Comparison of ENCODE assay signal across 23 cellular contexts in genomic region chr2:58845011-58845410, GRCh38.
DNase-seq lines count a peak whose midpoint lies in the region; ATAC-seq, FAIRE-seq and TF ChIP-seq lines count a peak whose summit lies in the region.
"Had no signal": no experiment of that assay in that cellular context is flagged by ENCODE, and none has a peak within 500 bp of the region (broad histone marks: within the 10 kb centered on the region; RNA-seq: fewer than 3 reads in every experiment).

No MANE protein-coding gene starts in this region.

- no peak for FAIRE-seq in K562 (lab: Jason Lieb, UNC)
- FAIRE-seq: G401.6, GM18507, H54 had no signal

- H3K27ac Mint-ChIP-seq in T-helper 2 cell treated with Interferon-gamma antibody and Interleukin-4, amounts not matched to agents 5 μg/mL and 100 μg/mL, for 36 hours, result no peak overlapping the region
- no peak overlapping the region for H3K27ac Mint-ChIP-seq in activated T-helper 17 cell treated with anti-CD3 and anti-CD28 coated beads, Interleukin-2, amount 50 U/mL, for 72 hours
- H3K27ac Mint-ChIP-seq: CD4-positive, alpha-beta memory T cell; T-cell had no signal

- no peaks in the 10 kb centered on the region for H3K4me1 Mint-ChIP-seq in T-helper 2 cell treated with Interferon-gamma antibody and Interleukin-4, amounts not matched to agents 5 μg/mL and 100 μg/mL, for 36 hours (ENCODE audit: low read depth)
- no peaks in the 10 kb centered on the region for H3K4me1 Mint-ChIP-seq in activated T-helper 17 cell treated with anti-CD3 and anti-CD28 coated beads, Interleukin-2, amount 50 U/mL, for 72 hours
- H3K4me1 Mint-ChIP-seq: CD4-positive, alpha-beta memory T cell; T-cell had no signal

- no peak for TF ChIP-seq EP300 in K562 (IDR thresholded peaks at IDR 0.05; ENCODE audit: low read length)

- H4K91ac ChIP-seq in IMR-90 (ENCODE audit: insufficient read depth, low read depth, low read length), result no peak overlapping the region

- ATAC-seq in IMR-90 (ENCODE audit: low read depth) (no peak), K562 (no peak), HG03097 (IDR thresholded peaks at IDR 0.05; ENCODE audit: low FRiP score, unreplicated experiment) (no peak)
- no peak for ATAC-seq in activated T-helper 17 cell treated with anti-CD3 and anti-CD28 coated beads, Interleukin-2, amount 50 U/mL, for 72 hours (replicated peaks)
- ATAC-seq: SK-N-SH treated with all-trans-retinoic acid at 6 μM for 48 hours, T-cell had no signal

- H3K27me3 Mint-ChIP-seq in T-helper 2 cell treated with Interferon-gamma antibody and Interleukin-4, amounts not matched to agents 5 μg/mL and 100 μg/mL, for 36 hours (ENCODE audit: low read depth), result no peaks in the 10 kb centered on the region
- peaks cover 3% of the 10 kb centered on the region for H3K27me3 Mint-ChIP-seq in activated T-helper 17 cell treated with anti-CD3 and anti-CD28 coated beads, Interleukin-2, amount 50 U/mL, for 72 hours
- H3K27me3 Mint-ChIP-seq: CD4-positive, alpha-beta memory T cell; T-cell had no signal

- H3K79me1 ChIP-seq in IMR-90 (ENCODE audit: low read depth in 1 of 2, low read length in 2 of 2), result no peaks in the 10 kb centered on the region

- H3K36me3 ChIP-seq in IMR-90 (ENCODE audit: control insufficient read depth, insufficient read depth, low read length), result no peaks in the 10 kb centered on the region
- no peaks in the 10 kb centered on the region for H3K36me3 ChIP-seq in K562 (ENCODE audit: control insufficient read depth, insufficient read depth, low read length)
- H3K36me3 ChIP-seq: BLaER1 treated with 17β-estradiol and CSF1 and Interleukin-3, amounts not matched to agents 10 nM and 100 nM; MG63 had no signal

- H4K8ac ChIP-seq in IMR-90 (ENCODE audit: low read depth in 2 of 2, low read length in 2 of 2), result no peak overlapping the region

- no peak overlapping the region for H2BK120ac ChIP-seq in IMR-90 (ENCODE audit: low read depth, low read length)

- H4K20me1 ChIP-seq in IMR-90 (ENCODE audit: insufficient read depth, low read length) (no peaks in the 10 kb centered on the region), K562 (replicated peaks; ENCODE audit: control insufficient read depth, insufficient read depth, low read length) (no peaks in the 10 kb centered on the region)
- H4K20me1 ChIP-seq: BLaER1 treated with 17β-estradiol and CSF1 and Interleukin-3, amounts not matched to agents 10 nM and 100 nM had no signal

- in situ Hi-C loops in IMR-90 (cut with MboI; ENCODE audit: low sequenced_read_pairs), result no loop called here
- in situ Hi-C loops in K562 (cut with MboI), result no loop called here

- H3K9ac ChIP-seq in IMR-90 (ENCODE audit: low read depth, low read length) (no peak overlapping the region), K562 (ENCODE audit: insufficient read depth in 1 of 2, low read depth in 2 of 2, low read length in 2 of 2) (no peak overlapping the region)
- H3K9ac ChIP-seq: BLaER1 treated with 17β-estradiol and CSF1 and Interleukin-3, amounts not matched to agents 10 nM and 100 nM had no signal

- no peaks in the 10 kb centered on the region for H3K9me1 ChIP-seq in IMR-90 (ENCODE audit: insufficient read depth, low read length)
- H3K9me1 ChIP-seq in K562 (ENCODE audit: control insufficient read depth, insufficient read depth, low read length), result no peaks in the 10 kb centered on the region

- DNase-seq in NCI-H1417 (lab: John Stamatoyannopoulos, UW) (peak in 2 of 3 experiments; percentile 19), NCI-H1417 treated with DMSO at 0.1 percent for 48 hours (lab: John Stamatoyannopoulos, UW) (no peak), IMR-90 (no peak), NCI-H345 (lab: John Stamatoyannopoulos, UW) (peak; percentile 76), K562 (ENCODE audit: extremely low read depth in 1 of 4, low spot score in 3 of 4) (no peak)
- no peak for DNase-seq in T-helper 2 cell treated with Interferon-gamma antibody and Interleukin-4, amounts not matched to agents 5 μg/mL and 100 μg/mL, for 36 hours (ENCODE audit: low spot score)
- DNase-seq: CD4-positive, alpha-beta memory T cell; MG63; NCI-H1092; NCI-H1694; NCI-H69; NK-92 treated with Interleukin-12 subunit alpha and Interleukin-12 subunit beta, amount 100 ng/mL, for 24 hours; SIG-M5; T-cell had no signal

- TF ChIP-seq POLR2A in IMR-90 (IDR thresholded peaks at IDR 0.05; ENCODE audit: low read depth, low read length) (no peak), K562 (conservative IDR thresholded peaks at IDR 0.05) (no peak)

- H4K5ac ChIP-seq in IMR-90 (ENCODE audit: low read depth, low read length), result no peak overlapping the region

- no peak overlapping the region for H2BK15ac ChIP-seq in IMR-90 (ENCODE audit: low read depth, low read length)

- H2AFZ ChIP-seq in IMR-90 (replicated peaks; ENCODE audit: low read length, poor library complexity), result no peak overlapping the region
- no peak overlapping the region for H2AFZ ChIP-seq in K562 (ENCODE audit: low read depth, low read length)

- POLR2A ChIA-PET in IMR-90 (lab: Charles Lee; ENCODE audit: unreplicated experiment), result no interaction called here
- POLR2A ChIA-PET in K562 (lab: Yijun Ruan, JAX), result no interaction called here

- CTCF ChIA-PET in IMR-90 (lab: Yijun Ruan, JAX) (no interaction called here), K562 (lab: Yijun Ruan, JAX; ENCODE audit: low intra/inter-chr PET ratio) (no interaction called here)

- no peak overlapping the region for H3K4me3 Mint-ChIP-seq in T-helper 2 cell treated with Interferon-gamma antibody and Interleukin-4, amounts not matched to agents 5 μg/mL and 100 μg/mL, for 36 hours
- no peak overlapping the region for H3K4me3 Mint-ChIP-seq in activated T-helper 17 cell treated with anti-CD3 and anti-CD28 coated beads, Interleukin-2, amount 50 U/mL, for 72 hours
- H3K4me3 Mint-ChIP-seq: CD4-positive, alpha-beta memory T cell; T-cell had no signal

- dilution Hi-C loops in IMR-90 (cut with HindIII; ENCODE audit: low sequenced_read_pairs, unreplicated experiment), result no loop called here

- H3K4me3 ChIP-seq in IMR-90 (ENCODE audit: insufficient read depth, low read depth, low read length) (no peak overlapping the region), K562 (no peak overlapping the region)
- H3K4me3 ChIP-seq: BLaER1 treated with 17β-estradiol and CSF1 and Interleukin-3, amounts not matched to agents 10 nM and 100 nM; MG63 had no signal

- no peak overlapping the region for H3K4ac ChIP-seq in IMR-90 (ENCODE audit: low read depth, low read length)

- H3K27me3 ChIP-seq in IMR-90 (ENCODE audit: control insufficient read depth, insufficient read depth, low read length), result no peaks in the 10 kb centered on the region
- no peaks in the 10 kb centered on the region for H3K27me3 ChIP-seq in K562 (ENCODE audit: control insufficient read depth in 2 of 2, insufficient read depth in 2 of 2, low read length in 2 of 2)
- H3K27me3 ChIP-seq: BLaER1 treated with 17β-estradiol and CSF1 and Interleukin-3, amounts not matched to agents 10 nM and 100 nM; MG63 had no signal

- no peak overlapping the region for H3K4me2 ChIP-seq in IMR-90 (ENCODE audit: low read depth, low read length)
- H3K4me2 ChIP-seq in K562 (ENCODE audit: insufficient read depth, low read length), result no peak overlapping the region
- H3K4me2 ChIP-seq: BLaER1 treated with 17β-estradiol and CSF1 and Interleukin-3, amounts not matched to agents 10 nM and 100 nM had no signal

- no peaks in the 10 kb centered on the region for H3K4me1 ChIP-seq in IMR-90 (ENCODE audit: control insufficient read depth, insufficient read depth, low read length)
- no peaks in the 10 kb centered on the region for H3K4me1 ChIP-seq in K562 (replicated peaks in 1 of 2; ENCODE audit: control insufficient read depth in 2 of 2, insufficient read depth in 2 of 2, low read length in 2 of 2)
- H3K4me1 ChIP-seq: BLaER1 treated with 17β-estradiol and CSF1 and Interleukin-3, amounts not matched to agents 10 nM and 100 nM had no signal

- H3K9me3 ChIP-seq in IMR-90 (ENCODE audit: control insufficient read depth, insufficient read depth, low read length) (no peaks in the 10 kb centered on the region), K562 (replicated peaks; ENCODE audit: control insufficient read depth, insufficient read depth, low read depth, low read length) (no peaks in the 10 kb centered on the region)
- H3K9me3 ChIP-seq: BLaER1 treated with 17β-estradiol and CSF1 and Interleukin-3, amounts not matched to agents 10 nM and 100 nM; MG63 had no signal

- H3K36me3 Mint-ChIP-seq in T-helper 2 cell treated with Interferon-gamma antibody and Interleukin-4, amounts not matched to agents 5 μg/mL and 100 μg/mL, for 36 hours (ENCODE audit: low read depth), result no peaks in the 10 kb centered on the region
- H3K36me3 Mint-ChIP-seq in activated T-helper 17 cell treated with anti-CD3 and anti-CD28 coated beads, Interleukin-2, amount 50 U/mL, for 72 hours (ENCODE audit: low read depth), result no peaks in the 10 kb centered on the region
- H3K36me3 Mint-ChIP-seq: CD4-positive, alpha-beta memory T cell; T-cell had no signal

- H3K27ac ChIP-seq in IMR-90 (ENCODE audit: insufficient read depth, low read length), result no peak overlapping the region
- H3K27ac ChIP-seq in K562 (ENCODE audit: extremely low read depth, low read depth, low read length), result no peak overlapping the region
- H3K27ac ChIP-seq: 22Rv1; BLaER1 treated with 17β-estradiol and CSF1 and Interleukin-3, amounts not matched to agents 10 nM and 100 nM; RWPE1 had no signal

- no peak overlapping the region for H2AK9ac ChIP-seq in IMR-90 (replicated peaks; ENCODE audit: low read depth, low read length, poor library complexity)

- TF ChIP-seq RAD21 in IMR-90 (IDR thresholded peaks at IDR 0.05; ENCODE audit: low read length) (no peak), K562 (CRISPR knock-in tag; conservative IDR thresholded peaks at IDR 0.05 in 1 of 2, IDR thresholded peaks at IDR 0.05 in 1 of 2) (no peak)

- H3K9me3 Mint-ChIP-seq in T-helper 2 cell treated with Interferon-gamma antibody and Interleukin-4, amounts not matched to agents 5 μg/mL and 100 μg/mL, for 36 hours, result no peaks in the 10 kb centered on the region
- H3K9me3 Mint-ChIP-seq in activated T-helper 17 cell treated with anti-CD3 and anti-CD28 coated beads, Interleukin-2, amount 50 U/mL, for 72 hours, result no peaks in the 10 kb centered on the region
- H3K9me3 Mint-ChIP-seq: T-cell had no signal

- no peak overlapping the region for H2BK5ac ChIP-seq in IMR-90 (ENCODE audit: low read depth, low read length, poor library complexity, severe bottlenecking)

- BruUV-seq in IMR-90 (replicated peaks; lab: Mats Ljungman, UMichigan), result no TSS peak
- BruUV-seq in K562 (replicated peaks; lab: Mats Ljungman, UMichigan), result no TSS peak

- 60% methylated on average over 1 of the region's 3 CpGs; no CpG with 5 or more reads in 1 of the 2 experiments for WGBS in IMR-90 (ENCODE audit: extremely low coverage in 2 of 2, insufficient read length in 1 of 2), 2 experiments
- whole genome bisulfite sequencing in K562 (ENCODE audit: insufficient coverage, low coverage, missing lambda C conversion rate), result 17% methylated on average over 3 of the region's 3 CpGs

- H2AK5ac ChIP-seq in IMR-90 (ENCODE audit: low read depth, low read length), result no peak overlapping the region

- TF ChIP-seq CTCF in IMR-90 (conservative IDR thresholded peaks at IDR 0.05; ENCODE audit: low read depth, low read length) (no peak), K562 (IDR thresholded peaks at IDR 0.05 in 2 of 3, conservative IDR thresholded peaks at IDR 0.05 in 1 of 3; ENCODE audit: insufficient read depth in 2 of 3, low read depth in 1 of 3, low read length in 3 of 3) (no peak)

- no peak overlapping the region for H3K56ac ChIP-seq in IMR-90 (ENCODE audit: extremely low read depth, insufficient read depth, low read length)

- no peak overlapping the region for H3K18ac ChIP-seq in IMR-90 (ENCODE audit: low read depth, low read length)

- intact Hi-C loops in IMR-90 (cut with micrococcal nuclease) (no loop called here), K562 (cut with micrococcal nuclease) (no loop called here)

- no peak overlapping the region for H3K23ac ChIP-seq in IMR-90 (ENCODE audit: low read depth, low read length)

- no peak overlapping the region for H3K14ac ChIP-seq in IMR-90 (replicated peaks; ENCODE audit: low read depth, low read length)

- no peaks in the 10 kb centered on the region for H3K79me2 ChIP-seq in K562 (ENCODE audit: control insufficient read depth, insufficient read depth, low read length)

- no peak overlapping the region for H2BK20ac ChIP-seq in IMR-90 (ENCODE audit: low read depth, low read length)

Comparison
In these comparisons a context has a peak if more than half of its experiments do, and no peak if none do; other contexts are left out.
1. DNase-seq: peak in NCI-H1417 (2 of 3) and NCI-H345 (single experiment); none in NCI-H1417 treated with DMSO at 0.1 percent for 48 hours (single experiment), IMR-90 (single experiment), K562 (0 of 4) and T-helper 2 cell treated with Interferon-gamma antibody and Interleukin-4, amounts not matched to agents 5 μg/mL and 100 μg/mL, for 36 hours (single experiment).